ENCODE assay signal across 22 cellular contexts in genomic region chr7:139749545-139749944, GRCh38. TPM values are rescaled to one million over a fixed set of nuclear protein-coding genes. Genes with fewer than 3 reads are reported as not detected.
DNase-seq lines count a peak whose midpoint lies in the region; ATAC-seq lines count a peak whose summit lies in the region.
"Had no signal": no experiment of that assay in that cellular context is flagged by ENCODE, and none has a peak within 500 bp of the region (broad histone marks: within the 10 kb centered on the region; RNA-seq: fewer than 3 reads in every experiment).

No MANE protein-coding gene starts in this region.

- H3K9me3 ChIP-seq in T-helper 17 cell (ENCODE audit: control insufficient read depth, low read length, poor library complexity, severe bottlenecking), result no peaks in the 10 kb centered on the region
- H3K9me3 ChIP-seq in naive thymus-derived CD4-positive, alpha-beta T cell (ENCODE audit: control insufficient read depth in 2 of 3, low read length in 3 of 3), result no peaks in the 10 kb centered on the region
- H3K9me3 ChIP-seq: upper lobe of right lung had no signal

- intact Hi-C loops in naive thymus-derived CD4-positive, alpha-beta T cell (cut with micrococcal nuclease), result no loop called here

- H3K36me3 Mint-ChIP-seq in T-helper 17 cell (ENCODE audit: low read depth), result no peaks in the 10 kb centered on the region
- peaks cover 0 to 10% (median 5%) of the 10 kb centered on the region in 5 donors for H3K36me3 Mint-ChIP-seq in naive thymus-derived CD4-positive, alpha-beta T cell
- H3K36me3 Mint-ChIP-seq: activated naive CD4-positive, alpha-beta T cell treated with anti-CD3 and anti-CD28 coated beads, Interleukin-2, amount 10 ng/mL, durations not matched to agents 7 days and 5 days had no signal

- H3K4me1 Mint-ChIP-seq in T-helper 17 cell, result peaks cover 44% of the 10 kb centered on the region
- H3K4me1 Mint-ChIP-seq in naive thymus-derived CD4-positive, alpha-beta T cell, result peaks cover 28 to 91% (median 82%) of the 10 kb centered on the region in 7 donors

- H3K4me3 ChIP-seq in naive thymus-derived CD4-positive, alpha-beta T cell (ENCODE audit: low read length), result no peak overlapping the region
- H3K4me3 ChIP-seq: GM23338, neural progenitor cell, upper lobe of right lung had no signal

- H3K4me1 ChIP-seq in naive thymus-derived CD4-positive, alpha-beta T cell (ENCODE audit: control insufficient read depth in 2 of 2, insufficient read depth in 2 of 2, low read length in 2 of 2), result no peaks in the 10 kb centered on the region
- H3K4me1 ChIP-seq: foreskin keratinocyte had no signal

- POLR2A ChIA-PET in naive thymus-derived CD4-positive, alpha-beta T cell (lab: Charles Lee), result no interaction called here

- CTCF ChIA-PET in naive thymus-derived CD4-positive, alpha-beta T cell (lab: Charles Lee), result interaction anchor here (0.6 to 1.1 kb wide), 2 partner anchors 12 to 23 kb away, joined by 3 read pairs; no protein-coding TSS in a partner anchor

- peak overlapping the region; percentile 74 for H3K27ac Mint-ChIP-seq in T-helper 17 cell
- H3K27ac Mint-ChIP-seq in naive thymus-derived CD4-positive, alpha-beta T cell, result peak overlapping the region in 5 of 9 donors; percentile 20 to 83 (median 32)
- H3K27ac Mint-ChIP-seq: activated naive CD4-positive, alpha-beta T cell treated with anti-CD3 and anti-CD28 coated beads, Interleukin-2, amount 10 ng/mL, durations not matched to agents 7 days and 5 days; GM23338; mesothelial cell of epicardium; neural progenitor cell had no signal

- H3K27me3 Mint-ChIP-seq in T-helper 17 cell, result no peaks in the 10 kb centered on the region
- H3K27me3 Mint-ChIP-seq in naive thymus-derived CD4-positive, alpha-beta T cell, result no peaks in the 10 kb centered on the region
- H3K27me3 Mint-ChIP-seq: CD4-positive, alpha-beta memory T cell; stimulated activated naive CD8-positive, alpha-beta T cell treated with anti-CD3 and anti-CD28 coated beads, Interleukin-15, Interleukin-2, amounts not matched to agents 100 ng/mL and 50 ng/mL, for 24 hours had no signal

- no peak for ATAC-seq in T-helper 17 cell
- ATAC-seq in naive thymus-derived CD4-positive, alpha-beta T cell, result no peak
- ATAC-seq: foreskin keratinocyte, GM23338, HepG2 had no signal

- H3K27ac ChIP-seq in naive thymus-derived CD4-positive, alpha-beta T cell (ENCODE audit: low read depth, low read length), result no peak overlapping the region
- H3K27ac ChIP-seq: foreskin keratinocyte, neural progenitor cell, upper lobe of right lung had no signal

- H3K27me3 ChIP-seq in naive thymus-derived CD4-positive, alpha-beta T cell (ENCODE audit: control insufficient read depth in 2 of 2, insufficient read depth in 2 of 2, low read length in 2 of 2), result no peaks in the 10 kb centered on the region
- H3K27me3 ChIP-seq: foreskin keratinocyte, neural progenitor cell, upper lobe of right lung had no signal

- no peak overlapping the region for H3K4me3 Mint-ChIP-seq in T-helper 17 cell
- H3K4me3 Mint-ChIP-seq in naive thymus-derived CD4-positive, alpha-beta T cell, result peak overlapping the region in 2 of 10 donors; percentile 2 to 15
- H3K4me3 Mint-ChIP-seq: activated naive CD4-positive, alpha-beta T cell treated with anti-CD3 and anti-CD28 coated beads, Interleukin-2, amount 10 ng/mL, durations not matched to agents 7 days and 5 days; CD4-positive, alpha-beta memory T cell; GM23338; mesothelial cell of epicardium; neural progenitor cell; stimulated activated naive CD8-positive, alpha-beta T cell treated with anti-CD3 and anti-CD28 coated beads, Interleukin-15, Interleukin-2, amounts not matched to agents 100 ng/mL and 50 ng/mL, for 24 hours had no signal

- DNase-seq in DMS53 (lab: John Stamatoyannopoulos, UW) (peak; percentile 91), NCI-H146 treated with DMSO at 0.1 percent for 48 hours (lab: John Stamatoyannopoulos, UW; ENCODE audit: unreplicated experiment) (peak; percentile 71), T-helper 17 cell (no peak), putamen (ENCODE audit: low spot score) (no peak), glomerular visceral epithelial cell (ENCODE audit: extremely low spot score) (no peak), NCI-H1694 (lab: John Stamatoyannopoulos, UW) (no peak)
- no peak for DNase-seq in naive thymus-derived CD4-positive, alpha-beta T cell
- DNase-seq in activated CD4-positive, alpha-beta T cell treated with anti-CD3 and anti-CD28 coated beads for 1 hour, result no peak
- DNase-seq: activated CD4-positive, alpha-beta T cell treated with anti-CD3 and anti-CD28 coated beads, Interleukin-2, amount 50 U/mL, for 1 hour; activated naive CD4-positive, alpha-beta T cell treated with anti-CD3 and anti-CD28 coated beads, Interleukin-2, amount 10 ng/mL, durations not matched to agents 7 days and 5 days; CD4-positive, alpha-beta memory T cell; DND-41; foreskin keratinocyte; NCI-H2081 treated with DMSO at 0.1 percent for 48 hours; RPMI8226; SW 1271; upper lobe of right lung had no signal

- H3K36me3 ChIP-seq in naive thymus-derived CD4-positive, alpha-beta T cell (ENCODE audit: control insufficient read depth in 2 of 3, insufficient read depth in 3 of 3, low read length in 3 of 3), result no peaks in the 10 kb centered on the region
- H3K36me3 ChIP-seq: neural progenitor cell, upper lobe of right lung had no signal

- no peaks in the 10 kb centered on the region for H3K9me3 Mint-ChIP-seq in naive thymus-derived CD4-positive, alpha-beta T cell
- H3K9me3 Mint-ChIP-seq: activated naive CD4-positive, alpha-beta T cell treated with anti-CD3 and anti-CD28 coated beads, Interleukin-2, amount 10 ng/mL, durations not matched to agents 7 days and 5 days; CD4-positive, alpha-beta memory T cell; GM23338; mesothelial cell of epicardium; neural progenitor cell; stimulated activated naive CD8-positive, alpha-beta T cell treated with anti-CD3 and anti-CD28 coated beads, Interleukin-15, Interleukin-2, amounts not matched to agents 100 ng/mL and 50 ng/mL, for 24 hours had no signal

RNA-seq across cellular contexts. Expression of gene HIPK2, which starts 28.3 kb away (rescaled TPM):
- 10 to 100 TPM; 36.9 to 42.9 TPM for total RNA-seq in T-helper 17 cell
- total RNA-seq in naive thymus-derived CD4-positive, alpha-beta T cell, result 10 to 100 TPM; 27.3 to 44.0 (median 37.3) TPM
- polyA plus RNA-seq in naive thymus-derived CD4-positive, alpha-beta T cell, result 1 to 10 TPM; 4.6 to 8.5 TPM

Comparison
In these comparisons a context has a peak if more than half of its experiments do, and no peak if none do; other contexts are left out.
1. DNase-seq: peak in DMS53 (single experiment) and NCI-H146 treated with DMSO at 0.1 percent for 48 hours (single experiment); none in T-helper 17 cell (0 of 3), naive thymus-derived CD4-positive, alpha-beta T cell (0 of 9), activated CD4-positive, alpha-beta T cell treated with anti-CD3 and anti-CD28 coated beads for 1 hour (single experiment), putamen (single experiment), glomerular visceral epithelial cell (single experiment) and NCI-H1694 (single experiment).